8 cellular contexts compared by ENCODE assay signal in the genomic region with DNA sequence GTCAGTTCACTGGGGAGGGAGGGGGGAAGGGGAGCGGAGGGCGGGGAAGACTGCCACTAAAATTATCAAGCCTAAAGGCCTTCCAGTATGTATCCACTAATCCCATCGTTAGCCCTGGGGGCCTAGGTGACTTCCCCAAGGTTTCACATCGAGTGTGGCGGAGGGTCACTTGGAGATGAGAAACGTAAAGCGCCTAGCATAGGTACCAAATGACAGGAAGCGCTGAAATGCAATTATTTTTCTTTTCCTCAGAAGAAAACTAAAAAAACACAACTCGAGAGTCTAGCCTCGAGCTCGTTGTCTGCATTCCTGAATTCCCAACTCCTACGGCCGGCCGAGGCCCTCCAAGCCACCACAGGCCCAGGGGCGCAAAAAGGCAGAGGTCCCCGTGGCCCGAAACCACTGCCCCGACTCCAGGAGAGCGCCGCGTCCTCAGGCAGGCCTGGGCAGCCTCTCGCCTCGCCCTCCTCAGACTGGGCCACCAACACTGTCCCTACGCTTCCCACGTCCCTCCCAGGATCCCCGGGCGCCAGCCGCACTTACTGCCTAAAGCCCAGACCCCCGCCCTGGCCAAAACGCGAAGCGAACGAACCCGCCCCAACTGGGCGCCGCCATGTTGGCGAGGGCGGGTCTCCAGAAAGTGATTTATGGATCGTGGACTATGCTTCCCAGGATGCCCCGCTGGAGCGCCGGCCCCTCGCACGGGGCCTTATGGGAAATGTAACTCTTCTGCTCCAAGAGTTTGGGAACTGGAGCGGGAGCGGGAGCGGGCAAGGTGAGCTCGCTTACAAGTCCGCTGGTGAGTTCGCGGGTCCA. TPM values are rescaled to one million over a fixed set of nuclear protein-coding genes. Genes with fewer than 3 reads are reported as not detected.
A peak's percentile ranks its signal among the peaks of the same experiment; 100 is the strongest.
DNase-seq lines count a peak whose midpoint lies in the region; ATAC-seq lines count a peak whose summit lies in the region.

A gene with protein sequence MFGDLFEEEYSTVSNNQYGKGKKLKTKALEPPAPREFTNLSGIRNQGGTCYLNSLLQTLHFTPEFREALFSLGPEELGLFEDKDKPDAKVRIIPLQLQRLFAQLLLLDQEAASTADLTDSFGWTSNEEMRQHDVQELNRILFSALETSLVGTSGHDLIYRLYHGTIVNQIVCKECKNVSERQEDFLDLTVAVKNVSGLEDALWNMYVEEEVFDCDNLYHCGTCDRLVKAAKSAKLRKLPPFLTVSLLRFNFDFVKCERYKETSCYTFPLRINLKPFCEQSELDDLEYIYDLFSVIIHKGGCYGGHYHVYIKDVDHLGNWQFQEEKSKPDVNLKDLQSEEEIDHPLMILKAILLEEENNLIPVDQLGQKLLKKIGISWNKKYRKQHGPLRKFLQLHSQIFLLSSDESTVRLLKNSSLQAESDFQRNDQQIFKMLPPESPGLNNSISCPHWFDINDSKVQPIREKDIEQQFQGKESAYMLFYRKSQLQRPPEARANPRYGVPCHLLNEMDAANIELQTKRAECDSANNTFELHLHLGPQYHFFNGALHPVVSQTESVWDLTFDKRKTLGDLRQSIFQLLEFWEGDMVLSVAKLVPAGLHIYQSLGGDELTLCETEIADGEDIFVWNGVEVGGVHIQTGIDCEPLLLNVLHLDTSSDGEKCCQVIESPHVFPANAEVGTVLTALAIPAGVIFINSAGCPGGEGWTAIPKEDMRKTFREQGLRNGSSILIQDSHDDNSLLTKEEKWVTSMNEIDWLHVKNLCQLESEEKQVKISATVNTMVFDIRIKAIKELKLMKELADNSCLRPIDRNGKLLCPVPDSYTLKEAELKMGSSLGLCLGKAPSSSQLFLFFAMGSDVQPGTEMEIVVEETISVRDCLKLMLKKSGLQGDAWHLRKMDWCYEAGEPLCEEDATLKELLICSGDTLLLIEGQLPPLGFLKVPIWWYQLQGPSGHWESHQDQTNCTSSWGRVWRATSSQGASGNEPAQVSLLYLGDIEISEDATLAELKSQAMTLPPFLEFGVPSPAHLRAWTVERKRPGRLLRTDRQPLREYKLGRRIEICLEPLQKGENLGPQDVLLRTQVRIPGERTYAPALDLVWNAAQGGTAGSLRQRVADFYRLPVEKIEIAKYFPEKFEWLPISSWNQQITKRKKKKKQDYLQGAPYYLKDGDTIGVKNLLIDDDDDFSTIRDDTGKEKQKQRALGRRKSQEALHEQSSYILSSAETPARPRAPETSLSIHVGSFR (minus strand): TSS at position 642 of the 816 bp plus-strand sequence. CDS start 1,228 bp downstream, outside the sequence.

- H3K36me3 Mint-ChIP-seq in activated CD4-positive, alpha-beta T cell treated with anti-CD3 and anti-CD28 coated beads, Interleukin-2, amount 10 ng/mL, durations not matched to agents 24 days and 14 days (ENCODE audit: low read depth): peaks cover 4% of the 10 kb centered on the region

- H3K27me3 Mint-ChIP-seq in activated CD4-positive, alpha-beta T cell treated with anti-CD3 and anti-CD28 coated beads, Interleukin-2, amount 10 ng/mL, durations not matched to agents 24 days and 14 days: peaks cover 22% of the 10 kb centered on the region

- ATAC-seq in GM18861 (IDR thresholded peaks at IDR 0.05; ENCODE audit: unreplicated experiment) (peak; percentile 70), HG03159 (IDR thresholded peaks at IDR 0.05; ENCODE audit: unreplicated experiment) (peak; percentile 69)

- H3K4me3 Mint-ChIP-seq in activated CD4-positive, alpha-beta T cell treated with anti-CD3 and anti-CD28 coated beads, Interleukin-2, amount 10 ng/mL, durations not matched to agents 24 days and 14 days: peak within 1 kb of the TSS; percentile 95

- peak within 1 kb of the TSS; percentile 83 for H3K27ac ChIP-seq in layer of hippocampus (ENCODE audit: low read depth, low read length)

- peaks cover 12% of the 10 kb centered on the region for H3K4me1 Mint-ChIP-seq in activated CD4-positive, alpha-beta T cell treated with anti-CD3 and anti-CD28 coated beads, Interleukin-2, amount 10 ng/mL, durations not matched to agents 24 days and 14 days

- H3K27me3 ChIP-seq in layer of hippocampus (ENCODE audit: control insufficient read depth, insufficient read depth, low read length): no peaks in the 10 kb centered on the region

- intact Hi-C loops in activated CD4-positive, alpha-beta T cell treated with anti-CD3 and anti-CD28 coated beads, Interleukin-2, amount 10 ng/mL, durations not matched to agents 24 days and 14 days (cut with micrococcal nuclease): loop anchor here (10.0 kb wide), 1 partner anchor 1952 kb away; no protein-coding TSS in a partner anchor

- H3K27ac Mint-ChIP-seq in activated CD4-positive, alpha-beta T cell treated with anti-CD3 and anti-CD28 coated beads, Interleukin-2, amount 10 ng/mL, durations not matched to agents 24 days and 14 days: peak within 1 kb of the TSS; percentile 95

- no peaks in the 10 kb centered on the region for H3K9me3 Mint-ChIP-seq in activated CD4-positive, alpha-beta T cell treated with anti-CD3 and anti-CD28 coated beads, Interleukin-2, amount 10 ng/mL, durations not matched to agents 24 days and 14 days

- DNase-seq in 8988T (peak; percentile 33), NCI-H446 treated with DMSO at 0.1 percent for 48 hours (lab: John Stamatoyannopoulos, UW) (peak; percentile 88), dedifferentiated amniotic fluid mesenchymal stem cell (ENCODE audit: extremely low spot score) (peak; percentile 87)
- DNase-seq in activated CD4-positive, alpha-beta T cell treated with anti-CD3 and anti-CD28 coated beads, Interleukin-2, amount 10 ng/mL, durations not matched to agents 24 days and 14 days: peak; percentile 87
- DNase-seq in stimulated activated CD4-positive, alpha-beta T cell treated with anti-CD3 and anti-CD28 coated beads, Interleukin-1b, Interleukin-23, amount 100 ng/mL, for 1 hour (ENCODE audit: low read depth in 2 of 2): peak; percentile 8 to 29

RNA-seq across cellular contexts. Expression of the gene that starts here (rescaled TPM):
- 11.3 and 12.8 TPM in 2 replicates for total RNA-seq in activated CD4-positive, alpha-beta T cell treated with anti-CD3 and anti-CD28 coated beads, Interleukin-2, amount 10 ng/mL, durations not matched to agents 24 days and 14 days

Comparison
In these comparisons a context has a peak if more than half of its experiments do, and no peak if none do; other contexts are left out.
1. Peak in every context shown above with its lines: DNase-seq, ATAC-seq and H3K27ac ChIP-seq.
2. DNase-seq: peak in every context shown above with its lines; median percentile 88 in NCI-H446 treated with DMSO at 0.1 percent for 48 hours; 87 in activated CD4-positive, alpha-beta T cell treated with anti-CD3 and anti-CD28 coated beads, Interleukin-2, amount 10 ng/mL, durations not matched to agents 24 days and 14 days; 87 in dedifferentiated amniotic fluid mesenchymal stem cell; 33 in 8988T; 18 in stimulated activated CD4-positive, alpha-beta T cell treated with anti-CD3 and anti-CD28 coated beads, Interleukin-1b, Interleukin-23, amount 100 ng/mL, for 1 hour.